Comparison of ENCODE assay signal across 10 cellular contexts in genomic region chr13:64917566-64917965, GRCh38.
"Had no signal": no experiment of that assay in that cellular context is flagged by ENCODE, and none has a peak within 500 bp of the region (broad histone marks: within the 10 kb centered on the region; RNA-seq: fewer than 3 reads in every experiment).

No MANE protein-coding gene starts in this region.

- H3K36me3 ChIP-seq: HAP-1 had no signal

- H3K4me1 ChIP-seq: HAP-1 had no signal

- FAIRE-seq: H1, HTR-8/SVneo, K562 had no signal

- H3K4me3 ChIP-seq: GM23338, HAP-1, K562 had no signal

- H3K4me2 ChIP-seq: GM23338 had no signal

- ATAC-seq: GM23338, HCT116, K562 had no signal

- DNase-seq: H7, HFFc6, IMR-90, KG1 had no signal

- H3K9me3 ChIP-seq: HAP-1 had no signal

- H2AFZ ChIP-seq: GM23338 had no signal
